In the genomic region with DNA sequence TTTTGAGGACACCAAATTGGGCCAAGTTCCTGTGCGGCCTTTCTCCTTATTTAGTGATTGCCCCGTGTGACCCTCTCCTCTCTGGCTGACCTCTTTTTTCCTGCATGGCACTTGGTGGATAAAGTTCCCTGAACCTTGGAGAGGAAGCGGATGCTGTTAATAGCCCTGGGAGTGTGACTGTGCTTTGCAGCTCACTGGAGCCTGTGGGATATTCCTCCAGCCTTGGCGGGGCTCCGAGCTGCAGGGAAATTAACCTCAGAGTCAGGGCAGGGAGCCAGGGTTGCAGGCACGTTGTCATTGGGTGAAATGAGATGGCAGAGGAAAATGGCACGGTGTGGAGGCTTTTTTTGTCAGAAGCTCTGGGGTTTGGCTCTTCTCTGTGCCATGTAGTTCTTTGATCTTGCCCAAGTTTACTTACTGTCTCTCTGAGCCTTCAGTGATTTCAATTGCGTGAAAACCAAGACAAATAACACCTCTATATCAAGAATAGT, we compare ENCODE assay signal across 11 cellular contexts. TPM values are rescaled to one million over a fixed set of nuclear protein-coding genes. Genes with fewer than 3 reads are reported as not detected.
A peak's percentile ranks its signal among the peaks of the same experiment; 100 is the strongest.
DNase-seq lines count a peak whose midpoint lies in the region; TF ChIP-seq lines count a peak whose summit lies in the region.
"Had no signal": no experiment of that assay in that cellular context is flagged by ENCODE, and none has a peak within 500 bp of the region (broad histone marks: within the 10 kb centered on the region; RNA-seq: fewer than 3 reads in every experiment).

No MANE protein-coding gene starts in this region.

- H3K4me1 ChIP-seq in colonic mucosa: peaks cover 5% of the 10 kb centered on the region
- H3K4me1 ChIP-seq in stomach: peaks cover 5 to 21% (median 14%) of the 10 kb centered on the region in 4 donors

- peak overlapping the region; percentile 48 for H3K27ac ChIP-seq in colonic mucosa
- peak overlapping the region in 2 of 5 donors; percentile 22 to 52 for H3K27ac ChIP-seq in stomach
- no peak overlapping the region for H3K27ac ChIP-seq in WERI-Rb-1

- H3K9me3 ChIP-seq in colonic mucosa: no peaks in the 10 kb centered on the region
- no peaks in the 10 kb centered on the region for H3K9me3 ChIP-seq in stomach
- H3K9me3 ChIP-seq in WERI-Rb-1 (ENCODE audit: severe bottlenecking): no peaks in the 10 kb centered on the region

- H3K27me3 ChIP-seq in colonic mucosa (no peaks in the 10 kb centered on the region), stomach (no peaks in the 10 kb centered on the region), WERI-Rb-1 (ENCODE audit: insufficient read depth, low read depth, severe bottlenecking) (peaks cover 82% of the 10 kb centered on the region)

- H3K4me3 Mint-ChIP-seq in HFFc6: peak overlapping the region; percentile 50; the same call in 1 of the 2 replicates

- H3K27ac Mint-ChIP-seq in HFFc6: peak overlapping the region; percentile 54

- peak; percentile 47 for DNase-seq in HFFc6
- DNase-seq in colonic mucosa: peak; percentile 54
- peak; percentile 74 for DNase-seq in kidney glomerular epithelial cell (lab: John Stamatoyannopoulos, UW)
- peak; percentile 54 for DNase-seq in stomach
- DNase-seq in GM10266 (ENCODE audit: extremely low spot score): no peak
- no peak for DNase-seq in WERI-Rb-1
- no peak for DNase-seq in NOMO-1 (lab: John Stamatoyannopoulos, UW; ENCODE audit: unreplicated experiment in 2 of 2)
- DNase-seq in NCI-H2081 treated with DMSO at 0.1 percent for 48 hours (lab: John Stamatoyannopoulos, UW): no peak
- DNase-seq: central memory CD4-positive, alpha-beta T cell; DMS79; NCI-H1417 had no signal

- H3K4me3 ChIP-seq in colonic mucosa (no peak overlapping the region), stomach (no peak overlapping the region), WERI-Rb-1 (ENCODE audit: low read depth, low read length) (no peak overlapping the region)

- no peaks in the 10 kb centered on the region for H3K36me3 Mint-ChIP-seq in HFFc6 (ENCODE audit: low read depth)

- no peak for TF ChIP-seq POLR2A in stomach (IDR thresholded peaks at IDR 0.05)

- H3K27me3 Mint-ChIP-seq in HFFc6 (ENCODE audit: insufficient read depth): peaks cover 5% of the 10 kb centered on the region

- no peaks in the 10 kb centered on the region for H3K9me3 Mint-ChIP-seq in HFFc6

- WGBS in stomach, 5 donors: 24 to 38% (median 34%) methylated on average over 8 of the region's 8 CpGs

- no peak overlapping the region for H3K9ac ChIP-seq in colonic mucosa (ENCODE audit: low read depth in 2 of 2, low read length in 2 of 2)

- H3K4me1 Mint-ChIP-seq in HFFc6 (ENCODE audit: low read depth): peaks cover 45% of the 10 kb centered on the region

- TF ChIP-seq EP300 in stomach (IDR thresholded peaks at IDR 0.05): no peak

- intact Hi-C loops in colonic mucosa (cut with DNase I): no loop called here
- intact Hi-C loops in stomach (cut with DNase I; ENCODE audit: low total_unique reads): no loop called here

- no peak for TF ChIP-seq CTCF in HFFc6 (IDR thresholded peaks at IDR 0.05)
- no peak for TF ChIP-seq CTCF in colonic mucosa (IDR thresholded peaks at IDR 0.05)
- TF ChIP-seq CTCF in stomach (IDR thresholded peaks at IDR 0.05): no peak
- no peak for TF ChIP-seq CTCF in GM10266 (IDR thresholded peaks at IDR 0.05; ENCODE audit: control insufficient read depth, insufficient read depth, low read depth, missing control alignments)
- TF ChIP-seq CTCF in WERI-Rb-1 (IDR thresholded peaks at IDR 0.05; ENCODE audit: low read depth, low read length): no peak

- H3K36me3 ChIP-seq in colonic mucosa (no peaks in the 10 kb centered on the region), stomach (no peaks in the 10 kb centered on the region), WERI-Rb-1 (no peaks in the 10 kb centered on the region)

RNA-seq across cellular contexts. Expression of gene OR9Q1, which starts 1.0 kb away (rescaled TPM):
- not detected for total RNA-seq in HFFc6 (2021; fragmentation: NEBNext Ultra II Directional; extraction: Animal tissue kit (Norgen Biotek cat#: 25700))
- total RNA-seq in colonic mucosa (not detected), stomach (not detected)
- not detected for polyA plus RNA-seq in stomach

RNA-seq across cellular contexts. Expression of gene OR6Q1, which starts 6.1 kb away (rescaled TPM):
- not detected for total RNA-seq in HFFc6 (2021; fragmentation: NEBNext Ultra II Directional; extraction: Animal tissue kit (Norgen Biotek cat#: 25700))
- not detected for total RNA-seq in colonic mucosa
- not detected for total RNA-seq in stomach
- not detected for polyA plus RNA-seq in stomach

Comparison
In these comparisons a context has a peak if more than half of its experiments do, and no peak if none do; other contexts are left out.
1. DNase-seq: peak in HFFc6 (single experiment), colonic mucosa (single experiment), kidney glomerular epithelial cell (single experiment) and stomach (single experiment); none in GM10266 (single experiment), WERI-Rb-1 (single experiment), NOMO-1 (0 of 2) and NCI-H2081 treated with DMSO at 0.1 percent for 48 hours (single experiment).